ENCODE assay signal across 8 cellular contexts in the genomic region with DNA sequence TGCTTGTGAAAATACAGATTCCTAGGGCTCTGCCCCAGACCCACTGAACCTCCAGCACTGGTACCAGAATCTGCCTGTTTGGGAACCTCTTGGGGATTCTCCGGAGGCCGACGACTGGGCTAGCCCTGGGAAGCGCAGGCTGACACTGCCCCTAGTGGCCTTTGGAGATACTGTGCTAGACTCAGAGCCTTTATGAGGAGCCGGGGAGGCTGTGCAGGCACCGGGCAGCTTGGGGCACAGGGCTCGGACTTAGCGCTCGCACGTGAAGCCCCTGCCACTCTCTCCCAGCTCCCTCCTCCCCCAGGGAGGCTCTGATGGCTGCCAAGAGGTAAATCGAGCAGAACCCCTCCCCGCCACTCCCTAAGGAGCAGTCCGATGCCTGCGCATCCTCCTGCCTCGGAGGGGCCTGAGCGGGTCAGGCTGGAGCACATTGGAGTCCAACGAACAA.
A peak's percentile ranks its signal among the peaks of the same experiment; 100 is the strongest.
DNase-seq lines count a peak whose midpoint lies in the region; ATAC-seq, FAIRE-seq and TF ChIP-seq lines count a peak whose summit lies in the region.

No MANE protein-coding gene starts in this region.

- no peaks in the 10 kb centered on the region for H3K9me3 ChIP-seq in iPS-15b (ENCODE audit: control insufficient read depth, insufficient read depth, low read length)

- DNase-seq in D721Med (ENCODE audit: insufficient read length, low spot score) (peak; percentile 98), NCI-H748 treated with DMSO at 0.1 percent for 48 hours (lab: John Stamatoyannopoulos, UW) (peak; percentile 4)
- peak; percentile 13 for DNase-seq in stimulated activated CD4-positive, alpha-beta T cell treated with anti-CD3 and anti-CD28 coated beads, Interleukin-1b, Interleukin-23, amount 100 ng/mL, for 48 hours
- no peak for DNase-seq in activated CD4-positive, CD25-positive, alpha-beta regulatory T cell (lab: John Stamatoyannopoulos, UW)

- H3K27me3 ChIP-seq in iPS-15b (ENCODE audit: control insufficient read depth, insufficient read depth, low read length): peaks cover 83% of the 10 kb centered on the region

- H3K4me1 ChIP-seq in iPS-15b (ENCODE audit: control insufficient read depth, insufficient read depth, low read length): peaks cover 6% of the 10 kb centered on the region

- H3K27me3 Mint-ChIP-seq in brain: peaks cover 6% of the 10 kb centered on the region

- H3K36me3 Mint-ChIP-seq in brain: no peaks in the 10 kb centered on the region

- H3K9me3 Mint-ChIP-seq in brain: peaks cover 0 to 5% (median 0%) of the 10 kb centered on the region in 5 experiments

- no peak for FAIRE-seq in D721Med (lab: Jason Lieb, UNC)

- peak overlapping the region in 2 of 5 experiments; percentile 13 to 52 for H3K27ac Mint-ChIP-seq in brain

- no peak overlapping the region for H3K9ac ChIP-seq in iPS-15b (ENCODE audit: low read depth, low read length)

- H3K4me3 ChIP-seq in iPS-15b (ENCODE audit: low read depth, low read length): peak overlapping the region; percentile 50

- peak overlapping the region in 1 of 5 experiments; percentile 50 for H3K4me3 Mint-ChIP-seq in brain

- TF ChIP-seq CTCF in D721Med (IDR thresholded peaks at IDR 0.05; ENCODE audit: insufficient read depth, missing control alignments) (peak; percentile 95), brain (conservative IDR thresholded peaks at IDR 0.05) (peak; percentile 75 to 93)

- peaks cover 47% of the 10 kb centered on the region for H3K4me1 Mint-ChIP-seq in brain

- no peaks in the 10 kb centered on the region for H3K36me3 ChIP-seq in iPS-15b (ENCODE audit: control insufficient read depth, insufficient read depth, low read length)

- ATAC-seq in GM19035 (IDR thresholded peaks at IDR 0.05; ENCODE audit: unreplicated experiment): peak; percentile 99
- peak; percentile 78 for ATAC-seq in HG03378 (IDR thresholded peaks at IDR 0.05; ENCODE audit: unreplicated experiment)

Comparison
In these comparisons a context has a peak if more than half of its experiments do, and no peak if none do; other contexts are left out.
1. DNase-seq: peak in D721Med (single experiment), NCI-H748 treated with DMSO at 0.1 percent for 48 hours (single experiment) and stimulated activated CD4-positive, alpha-beta T cell treated with anti-CD3 and anti-CD28 coated beads, Interleukin-1b, Interleukin-23, amount 100 ng/mL, for 48 hours (single experiment); none in activated CD4-positive, CD25-positive, alpha-beta regulatory T cell (0 of 4).